24 cellular contexts compared by ENCODE assay signal in genomic region chr3:76474632-76475031, GRCh38.
DNase-seq lines count a peak whose midpoint lies in the region; ATAC-seq, FAIRE-seq and TF ChIP-seq lines count a peak whose summit lies in the region.
"Had no signal": no experiment of that assay in that cellular context is flagged by ENCODE, and none has a peak within 500 bp of the region (broad histone marks: within the 10 kb centered on the region; RNA-seq: fewer than 3 reads in every experiment).

No MANE protein-coding gene starts in this region.

- WGBS in mesendoderm (ENCODE audit: extremely low coverage, insufficient coverage, low lambda C conversion rate) = no CpG with 5 or more reads among the region's 9 CpGs
- WGBS in GM23248 (ENCODE audit: low coverage in 1 of 2, low lambda C conversion rate in 2 of 2, missing lambda C conversion rate in 2 of 2), 2 experiments = 85 to 88% methylated on average over 9 of the region's 9 CpGs

- no peak overlapping the region for H3K18ac ChIP-seq in mesendoderm (ENCODE audit: low read length)

- H4K20me1 ChIP-seq in OCI-LY3 (ENCODE audit: insufficient read depth, low read length) (no peaks in the 10 kb centered on the region), GM23248 (ENCODE audit: insufficient read depth) (no peaks in the 10 kb centered on the region)

- no peak overlapping the region for H3K4ac ChIP-seq in mesendoderm (ENCODE audit: low read depth, low read length)

- H3K79me2 ChIP-seq in OCI-LY3 (ENCODE audit: low read length) (no peaks in the 10 kb centered on the region), mesendoderm (ENCODE audit: control insufficient read depth, insufficient read depth, low read length) (no peaks in the 10 kb centered on the region), GM23248 (ENCODE audit: insufficient read depth) (no peaks in the 10 kb centered on the region)

- no peak overlapping the region for H3K23ac ChIP-seq in mesendoderm (ENCODE audit: low read length)

- no peak overlapping the region for H2BK15ac ChIP-seq in mesendoderm (replicated peaks; ENCODE audit: low read depth)

- H3K4me3 ChIP-seq in GM12865 (ENCODE audit: low read depth, low read length) = no peak overlapping the region
- no peak overlapping the region for H3K4me3 ChIP-seq in OCI-LY3 (ENCODE audit: low read length)
- H3K4me3 ChIP-seq in mesendoderm (ENCODE audit: low read length) = no peak overlapping the region
- no peak overlapping the region for H3K4me3 ChIP-seq in GM23248

- H3K36me3 ChIP-seq in OCI-LY3 (replicated peaks; ENCODE audit: low read depth, low read length) = no peaks in the 10 kb centered on the region
- no peaks in the 10 kb centered on the region for H3K36me3 ChIP-seq in mesendoderm (ENCODE audit: control insufficient read depth, insufficient read depth, low read length)
- no peaks in the 10 kb centered on the region for H3K36me3 ChIP-seq in GM23248 (ENCODE audit: low read depth)
- H3K36me3 ChIP-seq: BE2C had no signal

- no peak for ATAC-seq in HG03442 (IDR thresholded peaks at IDR 0.05; ENCODE audit: unreplicated experiment)

- no peak for TF ChIP-seq CTCF in GM12865 (IDR thresholded peaks at IDR 0.05; ENCODE audit: insufficient read depth, low read depth, low read length, missing control alignments)
- TF ChIP-seq CTCF in OCI-LY3 (IDR thresholded peaks at IDR 0.05; ENCODE audit: low read depth, low read length) = no peak

- H3K4me2 ChIP-seq in OCI-LY3 (ENCODE audit: low read length) = no peak overlapping the region
- no peak overlapping the region for H3K4me2 ChIP-seq in mesendoderm (ENCODE audit: low read length)
- H3K4me2 ChIP-seq in GM23248 (ENCODE audit: unreplicated experiment) = no peak overlapping the region

- H2BK120ac ChIP-seq in mesendoderm (ENCODE audit: low read depth, low read length) = no peak overlapping the region

- peak; percentile 26 for DNase-seq in GM12865 (ENCODE audit: low read depth)
- no peak for DNase-seq in HTR-8/SVneo (ENCODE audit: insufficient read length, low spot score)
- DNase-seq in mesendoderm = peak; percentile 13
- no peak for DNase-seq in GM23248
- no peak for DNase-seq in kidney glomerular epithelial cell (lab: John Stamatoyannopoulos, UW)
- DNase-seq in cerebellum (ENCODE audit: low spot score) = no peak
- DNase-seq: 8988T; BE2C; C1 segment of cervical spinal cord; CD4-positive, CD25-positive, alpha-beta regulatory T cell; CD8-positive, alpha-beta memory T cell; COR-L47; DMS 273 treated with DMSO at 0.1 percent for 48 hours; DMS53; DND-41; EL; HCEC 1CT; Karpas-422; KBM-7 had no signal

- H3K9ac ChIP-seq in OCI-LY3 (ENCODE audit: low read length) (no peak overlapping the region), mesendoderm (ENCODE audit: low read length) (no peak overlapping the region), GM23248 (no peak overlapping the region)

- no peak overlapping the region for H2BK5ac ChIP-seq in mesendoderm (ENCODE audit: low read length)

- H3K56ac ChIP-seq in mesendoderm (ENCODE audit: low read length) = no peak overlapping the region

- no peak overlapping the region for H2AK5ac ChIP-seq in mesendoderm (ENCODE audit: low read length)

- FAIRE-seq in HTR-8/SVneo (lab: Jason Lieb, UNC) = peak; percentile 28
- FAIRE-seq: G401.6, H54 had no signal

- H3K9me3 ChIP-seq in OCI-LY3 (ENCODE audit: insufficient read depth, low read length) (0 out of 2 replicates have a peak, but pooled peaks cover 6% of the 10 kb centered on the region), GM23248 (ENCODE audit: low read depth) (no peaks in the 10 kb centered on the region)
- H3K9me3 ChIP-seq: BE2C had no signal

- H3K27ac ChIP-seq in OCI-LY3 (ENCODE audit: low read length) (no peak overlapping the region), mesendoderm (ENCODE audit: low read depth, low read length) (no peak overlapping the region), GM23248 (no peak overlapping the region)
- H3K27ac ChIP-seq: HL-60 had no signal

- H3K4me1 ChIP-seq in OCI-LY3 (ENCODE audit: low read length) = no peaks in the 10 kb centered on the region
- H3K4me1 ChIP-seq in mesendoderm (ENCODE audit: control insufficient read depth, low read depth, low read length) = no peaks in the 10 kb centered on the region
- H3K4me1 ChIP-seq in GM23248 (ENCODE audit: insufficient read depth) = peaks cover 16% of the 10 kb centered on the region
- H3K4me1 ChIP-seq: BE2C had no signal

- H2AFZ ChIP-seq in OCI-LY3 (ENCODE audit: low read depth, low read length) = peak overlapping the region; percentile 36; the same call in 1 of the 2 replicates
- H2AFZ ChIP-seq in GM23248 = no peak overlapping the region

- peaks cover 14% of the 10 kb centered on the region for H3F3A ChIP-seq in GM23248 (ENCODE audit: insufficient read depth)

- H3K9me2 ChIP-seq in GM23248 (ENCODE audit: insufficient read depth) = no peaks in the 10 kb centered on the region

- no peak overlapping the region for H4K8ac ChIP-seq in mesendoderm (ENCODE audit: low read depth, low read length)

- no peaks in the 10 kb centered on the region for H3K27me3 ChIP-seq in OCI-LY3 (ENCODE audit: low read depth, low read length)
- no peaks in the 10 kb centered on the region for H3K27me3 ChIP-seq in mesendoderm (ENCODE audit: insufficient read depth, low read length, poor library complexity)
- H3K27me3 ChIP-seq in GM23248 (replicated peaks; ENCODE audit: insufficient read depth) = no peaks in the 10 kb centered on the region
- H3K27me3 ChIP-seq: BE2C had no signal

- no peak overlapping the region for H4K5ac ChIP-seq in mesendoderm (ENCODE audit: low read length)

- in situ Hi-C loops in GM23248 (cut with MboI) = no loop called here

- no peaks in the 10 kb centered on the region for H3K79me1 ChIP-seq in mesendoderm (ENCODE audit: low read length)

Comparison
In these comparisons a context has a peak if more than half of its experiments do, and no peak if none do; other contexts are left out.
1. DNase-seq: peak in GM12865 (single experiment) and mesendoderm (single experiment); none in HTR-8/SVneo (single experiment), GM23248 (single experiment), kidney glomerular epithelial cell (single experiment) and cerebellum (single experiment).